In the genomic region with DNA sequence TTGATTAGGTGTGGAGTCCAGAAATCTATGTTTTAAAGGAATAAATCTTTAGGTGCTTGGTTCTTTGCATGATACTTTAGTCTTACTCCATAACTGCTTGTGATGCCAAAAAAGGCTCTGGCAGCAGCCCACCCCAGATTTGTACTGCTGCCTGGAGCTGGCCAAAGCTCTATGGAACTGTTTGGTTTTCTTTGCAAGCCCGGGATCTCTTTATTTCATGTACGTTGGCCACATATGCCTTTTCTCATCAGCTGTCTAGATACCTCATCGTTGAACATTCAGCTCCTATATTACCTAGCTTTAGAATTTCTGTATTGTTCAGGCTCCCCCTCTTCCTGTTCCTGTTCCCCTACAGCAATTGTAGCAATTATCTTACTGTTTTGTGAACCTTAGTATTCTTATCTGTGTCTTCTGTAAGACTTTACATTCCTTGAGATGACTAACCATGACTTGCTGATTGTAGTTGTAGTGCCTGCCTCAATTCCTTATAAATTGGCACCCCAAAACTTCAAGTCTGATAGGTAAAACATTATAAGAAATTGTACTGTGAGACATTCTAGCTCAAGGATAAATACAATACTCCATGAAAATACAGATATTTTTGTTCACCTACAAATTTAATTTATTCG, we compare ENCODE assay signal across 21 cellular contexts.
A peak's percentile ranks its signal among the peaks of the same experiment; 100 is the strongest.
DNase-seq lines count a peak whose midpoint lies in the region; ATAC-seq, FAIRE-seq and TF ChIP-seq lines count a peak whose summit lies in the region.
"Had no signal": no experiment of that assay in that cellular context is flagged by ENCODE, and none has a peak within 500 bp of the region (broad histone marks: within the 10 kb centered on the region; RNA-seq: fewer than 3 reads in every experiment).

No MANE protein-coding gene starts in this region.

- H3K27me3 ChIP-seq in mammary epithelial cell (ENCODE audit: insufficient read depth, low read length) (no peaks in the 10 kb centered on the region), astrocyte (ENCODE audit: insufficient read depth, low read length) (no peaks in the 10 kb centered on the region), esophagus muscularis mucosa (no peaks in the 10 kb centered on the region)

- no peaks in the 10 kb centered on the region for H3K27me3 Mint-ChIP-seq in MCF 10A (ENCODE audit: insufficient read depth, unreplicated experiment)
- H3K27me3 Mint-ChIP-seq in astrocyte (ENCODE audit: low read depth, unreplicated experiment): no peaks in the 10 kb centered on the region

- no peak overlapping the region for H3K9ac ChIP-seq in mammary epithelial cell (ENCODE audit: insufficient read depth, low read length)
- no peak overlapping the region for H3K9ac ChIP-seq in astrocyte (ENCODE audit: low read length)

- TF ChIP-seq CTCF in mammary epithelial cell (conservative IDR thresholded peaks at IDR 0.05 in 1 of 2, IDR thresholded peaks at IDR 0.05 in 1 of 2; ENCODE audit: extremely low read depth in 1 of 2, insufficient read depth in 1 of 2, low read depth in 1 of 2, low read length in 2 of 2): no peak
- no peak for TF ChIP-seq CTCF in MCF 10A (IDR thresholded peaks at IDR 0.05; ENCODE audit: unreplicated experiment)
- no peak for TF ChIP-seq CTCF in astrocyte (IDR thresholded peaks at IDR 0.05; ENCODE audit: insufficient read depth, low read depth, low read length)
- TF ChIP-seq CTCF in fibroblast of pulmonary artery (IDR thresholded peaks at IDR 0.05; ENCODE audit: low read length, missing control alignments): no peak
- no peak for TF ChIP-seq CTCF in esophagus muscularis mucosa (IDR thresholded peaks at IDR 0.05)

- dilution Hi-C loops in mammary epithelial cell (cut with HindIII; ENCODE audit: low sequenced_read_pairs): no loop called here

- H2AFZ ChIP-seq in mammary epithelial cell (ENCODE audit: low read depth, low read length) (peak overlapping the region; percentile 32), astrocyte (ENCODE audit: low read depth, low read length) (no peak overlapping the region)

- no peak overlapping the region for H3K27ac ChIP-seq in mammary epithelial cell (ENCODE audit: insufficient read depth, low read depth, low read length)
- H3K27ac ChIP-seq in astrocyte (ENCODE audit: low read depth, low read length): no peak overlapping the region
- H3K27ac ChIP-seq in esophagus muscularis mucosa (replicated peaks in 1 of 4): no peak overlapping the region

- no peak for TF ChIP-seq POLR2A in esophagus muscularis mucosa (IDR thresholded peaks at IDR 0.05; ENCODE audit: low read depth)

- no peaks in the 10 kb centered on the region for H3K36me3 Mint-ChIP-seq in MCF 10A (ENCODE audit: insufficient read depth, unreplicated experiment)
- H3K36me3 Mint-ChIP-seq in astrocyte (ENCODE audit: low read depth, unreplicated experiment): no peaks in the 10 kb centered on the region
- H3K36me3 Mint-ChIP-seq: CD4-positive, alpha-beta memory T cell had no signal

- H3K9me3 Mint-ChIP-seq in MCF 10A (ENCODE audit: unreplicated experiment) (peaks cover 7% of the 10 kb centered on the region), astrocyte (ENCODE audit: unreplicated experiment) (peaks cover 8% of the 10 kb centered on the region)

- no peaks in the 10 kb centered on the region for H3K9me3 ChIP-seq in mammary epithelial cell (replicated peaks; ENCODE audit: insufficient read depth, low read length)
- no peaks in the 10 kb centered on the region for H3K9me3 ChIP-seq in astrocyte (ENCODE audit: insufficient read depth, low read depth, low read length)
- H3K9me3 ChIP-seq in esophagus muscularis mucosa: no peaks in the 10 kb centered on the region

- WGBS in mammary epithelial cell (ENCODE audit: low coverage, missing lambda C conversion rate): 91% methylated on average over 4 of the region's 4 CpGs
- 51% methylated on average over 4 of the region's 4 CpGs for WGBS in esophagus muscularis mucosa

- CTCF ChIA-PET in mammary epithelial cell (lab: Charles Lee; ENCODE audit: low non-redundant PET): no interaction called here
- CTCF ChIA-PET in MCF 10A (lab: Yijun Ruan, JAX): interaction anchor here (0.6 to 1.2 kb wide), 2 partner anchors 10 to 21 kb away, joined by 3 to 4 read pairs; no protein-coding TSS in a partner anchor

- FAIRE-seq in astrocyte (lab: Jason Lieb, UNC): no peak
- FAIRE-seq: GM12891, H1 had no signal

- DNase-seq in mammary epithelial cell (no peak), MCF 10A (ENCODE audit: unreplicated experiment) (no peak), astrocyte (ENCODE audit: low read depth) (peak; percentile 49), fibroblast of pulmonary artery (ENCODE audit: low read depth) (peak; percentile 59), esophagus muscularis mucosa (ENCODE audit: extremely low spot score) (no peak), UCSD-AML1 (lab: John Stamatoyannopoulos, UW; ENCODE audit: unreplicated experiment) (no peak)
- DNase-seq in activated effector memory CD4-positive, alpha-beta T cell treated with anti-CD3 and anti-CD28 coated beads, Interleukin-2, amount 50 U/mL, for 16 hours: no peak
- DNase-seq: 8988T; CD4-positive, alpha-beta memory T cell; KBM-7; MV-4-11; NCI-H1694 treated with DMSO at 0.1 percent for 48 hours; NCI-H2107; NCI-H2227 treated with DMSO at 0.1 percent for 48 hours; NCI-H524; NCI-H82; RPMI8226; SHP77 treated with DMSO at 0.1 percent for 48 hours had no signal

- intact Hi-C loops in mammary epithelial cell (cut with micrococcal nuclease) (no loop called here), MCF 10A (cut with micrococcal nuclease) (no loop called here), esophagus muscularis mucosa (cut with DNase I) (no loop called here)

- no peak overlapping the region for H3K4me3 ChIP-seq in mammary epithelial cell (replicated peaks in 1 of 3; ENCODE audit: insufficient read depth in 1 of 3, low read depth in 2 of 3, low read length in 3 of 3)
- no peak overlapping the region for H3K4me3 ChIP-seq in astrocyte (ENCODE audit: insufficient read depth, low read depth, low read length)
- H3K4me3 ChIP-seq in fibroblast of pulmonary artery (replicated peaks; ENCODE audit: low read depth, low read length): no peak overlapping the region
- H3K4me3 ChIP-seq in esophagus muscularis mucosa: no peak overlapping the region

- H3K79me2 ChIP-seq in mammary epithelial cell (ENCODE audit: insufficient read depth, low read length): no peaks in the 10 kb centered on the region
- no peaks in the 10 kb centered on the region for H3K79me2 ChIP-seq in astrocyte (ENCODE audit: insufficient read depth, low read length)

- in situ Hi-C loops in mammary epithelial cell (cut with MboI; ENCODE audit: low sequenced_read_pairs in 2 of 2): no loop called here

- H3K4me1 Mint-ChIP-seq in MCF 10A (ENCODE audit: insufficient read depth, unreplicated experiment) (peaks cover 20% of the 10 kb centered on the region), astrocyte (ENCODE audit: low read depth, unreplicated experiment) (peaks cover 3% of the 10 kb centered on the region)

- POLR2A ChIA-PET in MCF 10A (lab: Yijun Ruan, JAX): interaction anchor here (3.4 kb wide), 1 partner anchor 14 kb away, joined by 11 read pairs; no protein-coding TSS in a partner anchor

- TF ChIP-seq EP300 in esophagus muscularis mucosa (IDR thresholded peaks at IDR 0.05): no peak

- H3K36me3 ChIP-seq in mammary epithelial cell (ENCODE audit: insufficient read depth, low read length) (no peaks in the 10 kb centered on the region), astrocyte (ENCODE audit: insufficient read depth, low read length) (no peaks in the 10 kb centered on the region), esophagus muscularis mucosa (no peaks in the 10 kb centered on the region)

- H3K4me2 ChIP-seq in mammary epithelial cell (ENCODE audit: insufficient read depth, low read depth, low read length) (no peak overlapping the region), astrocyte (ENCODE audit: low read length) (no peak overlapping the region)

- no peak for ATAC-seq in HG02759 (IDR thresholded peaks at IDR 0.05; ENCODE audit: unreplicated experiment)

- H3K4me1 ChIP-seq in mammary epithelial cell (ENCODE audit: insufficient read depth, low read length) (peaks cover 11% of the 10 kb centered on the region), astrocyte (ENCODE audit: insufficient read depth, low read length) (no peaks in the 10 kb centered on the region), esophagus muscularis mucosa (no peaks in the 10 kb centered on the region)

- BruUV-seq in mammary epithelial cell (replicated peaks; lab: Mats Ljungman, UMichigan): no TSS peak
- no TSS peak for BruUV-seq in MCF 10A (replicated peaks; lab: Mats Ljungman, UMichigan)

- H3K27ac Mint-ChIP-seq in MCF 10A (ENCODE audit: low read depth, unreplicated experiment) (no peak overlapping the region), astrocyte (ENCODE audit: unreplicated experiment) (no peak overlapping the region)
- H3K27ac Mint-ChIP-seq: CD4-positive, alpha-beta memory T cell had no signal

- no peak overlapping the region for H3K4me3 Mint-ChIP-seq in MCF 10A (ENCODE audit: unreplicated experiment)
- H3K4me3 Mint-ChIP-seq in astrocyte (ENCODE audit: unreplicated experiment): no peak overlapping the region
- H3K4me3 Mint-ChIP-seq: CD4-positive, alpha-beta memory T cell had no signal

- H4K20me1 ChIP-seq in mammary epithelial cell (ENCODE audit: insufficient read depth, low read length) (no peaks in the 10 kb centered on the region), astrocyte (ENCODE audit: insufficient read depth, low read length) (no peaks in the 10 kb centered on the region)

Comparison
In these comparisons a context has a peak if more than half of its experiments do, and no peak if none do; other contexts are left out.
1. DNase-seq: peak in astrocyte (single experiment) and fibroblast of pulmonary artery (single experiment); none in mammary epithelial cell (single experiment), MCF 10A (single experiment), esophagus muscularis mucosa (single experiment), activated effector memory CD4-positive, alpha-beta T cell treated with anti-CD3 and anti-CD28 coated beads, Interleukin-2, amount 50 U/mL, for 16 hours (single experiment) and UCSD-AML1 (single experiment).